Comparison of ENCODE assay signal across 8 cellular contexts in genomic region chr19:14375582-14376291, GRCh38. TPM values are rescaled to one million over a fixed set of nuclear protein-coding genes. Genes with fewer than 3 reads are reported as not detected.
DNase-seq lines count a peak whose midpoint lies in the region; ATAC-seq and TF ChIP-seq lines count a peak whose summit lies in the region.
"Had no signal": no experiment of that assay in that cellular context is flagged by ENCODE, and none has a peak within 500 bp of the region (broad histone marks: within the 10 kb centered on the region; RNA-seq: fewer than 3 reads in every experiment).

No MANE protein-coding gene starts in this region.

- H3K27ac ChIP-seq in left ventricle myocardium inferior (replicated peaks): peak overlapping the region; percentile 86
- peak overlapping the region; percentile 79 to 98 (median 94) for H3K27ac ChIP-seq in spleen

- TF ChIP-seq CTCF in HFFc6 (IDR thresholded peaks at IDR 0.05): no peak
- TF ChIP-seq CTCF in left ventricle myocardium inferior (IDR thresholded peaks at IDR 0.05; ENCODE audit: borderline replicate concordance): no peak
- TF ChIP-seq CTCF in spleen (IDR thresholded peaks at IDR 0.05 in 8 of 11, conservative IDR thresholded peaks at IDR 0.05 in 3 of 11): no peak

- H3K27ac Mint-ChIP-seq in HFFc6: peak overlapping the region; percentile 44; the same call in 1 of the 2 replicates
- peak overlapping the region; percentile 93 for H3K27ac Mint-ChIP-seq in activated CD4-positive, alpha-beta memory T cell treated with anti-CD3 and anti-CD28 coated beads, Interleukin-2, amount 10 ng/mL, durations not matched to agents 7 days and 5 days

- peaks cover 5% of the 10 kb centered on the region for H3K27me3 Mint-ChIP-seq in HFFc6 (ENCODE audit: insufficient read depth)
- no peaks in the 10 kb centered on the region for H3K27me3 Mint-ChIP-seq in activated CD4-positive, alpha-beta memory T cell treated with anti-CD3 and anti-CD28 coated beads, Interleukin-2, amount 10 ng/mL, durations not matched to agents 7 days and 5 days

- no peaks in the 10 kb centered on the region for H3K9me3 Mint-ChIP-seq in HFFc6
- no peaks in the 10 kb centered on the region for H3K9me3 Mint-ChIP-seq in activated CD4-positive, alpha-beta memory T cell treated with anti-CD3 and anti-CD28 coated beads, Interleukin-2, amount 10 ng/mL, durations not matched to agents 7 days and 5 days

- ATAC-seq in HG02884 (IDR thresholded peaks at IDR 0.05; ENCODE audit: unreplicated experiment) (no peak), HG03520 (IDR thresholded peaks at IDR 0.05; ENCODE audit: unreplicated experiment) (no peak)

- H3K4me3 ChIP-seq in left ventricle myocardium inferior (peak overlapping the region; percentile 44), spleen (peak overlapping the region in 2 of 8 donors; percentile 7 to 43)

- POLR2A ChIA-PET in activated CD4-positive, alpha-beta memory T cell treated with anti-CD3 and anti-CD28 coated beads, Interleukin-2, amount 10 ng/mL, durations not matched to agents 7 days and 5 days (lab: Charles Lee): interaction anchor here (0.9 to 15.5 kb wide), 10 partner anchors 7 to 142 kb away, joined by 3 to 218 read pairs (median 6); partner anchors contain the start of genes ADGRE5 and DNAJB1

- H3K36me3 ChIP-seq in left ventricle myocardium inferior: no peaks in the 10 kb centered on the region
- no peaks in the 10 kb centered on the region for H3K36me3 ChIP-seq in spleen

- 18 to 51% (median 31%) methylated on average over 7 to 17 of the region's 17 CpGs for WGBS in spleen, 5 donors

- H3K4me1 Mint-ChIP-seq in HFFc6 (ENCODE audit: low read depth): peaks cover 23% of the 10 kb centered on the region
- peaks cover 69% of the 10 kb centered on the region for H3K4me1 Mint-ChIP-seq in activated CD4-positive, alpha-beta memory T cell treated with anti-CD3 and anti-CD28 coated beads, Interleukin-2, amount 10 ng/mL, durations not matched to agents 7 days and 5 days

- H3K27me3 ChIP-seq in left ventricle myocardium inferior (ENCODE audit: low read depth) (no peaks in the 10 kb centered on the region), spleen (replicated peaks in 1 of 7) (peaks cover 0 to 11% (median 0%) of the 10 kb centered on the region in 7 donors)

- TF ChIP-seq POLR2A in spleen (IDR thresholded peaks at IDR 0.05): no peak

- DNase-seq in HFFc6 (peak; percentile 23), left ventricle myocardium inferior (peak; percentile 49), spleen (peak; percentile 84), NCI-H524 treated with DMSO at 0.1 percent for 48 hours (lab: John Stamatoyannopoulos, UW) (no peak)
- DNase-seq in activated CD4-positive, alpha-beta memory T cell treated with anti-CD3 and anti-CD28 coated beads, Interleukin-2, amount 10 ng/mL, durations not matched to agents 7 days and 5 days: no peak
- DNase-seq: NCI-H1436 had no signal

- H3K4me1 ChIP-seq in left ventricle myocardium inferior (peaks cover 47% of the 10 kb centered on the region), spleen (peaks cover 60 to 95% (median 86%) of the 10 kb centered on the region in 6 donors)

- intact Hi-C loops in left ventricle myocardium inferior (cut with micrococcal nuclease): no loop called here
- intact Hi-C loops in spleen (cut with DNase I; ENCODE audit: low total_unique reads): no loop called here

- H3K9me3 ChIP-seq in left ventricle myocardium inferior (replicated peaks) (no peaks in the 10 kb centered on the region), spleen (no peaks in the 10 kb centered on the region)

- H3K36me3 Mint-ChIP-seq in HFFc6 (ENCODE audit: low read depth): no peaks in the 10 kb centered on the region
- H3K36me3 Mint-ChIP-seq in activated CD4-positive, alpha-beta memory T cell treated with anti-CD3 and anti-CD28 coated beads, Interleukin-2, amount 10 ng/mL, durations not matched to agents 7 days and 5 days (ENCODE audit: low read depth): no peaks in the 10 kb centered on the region

- CTCF ChIA-PET in activated CD4-positive, alpha-beta memory T cell treated with anti-CD3 and anti-CD28 coated beads, Interleukin-2, amount 10 ng/mL, durations not matched to agents 7 days and 5 days (lab: Charles Lee): interaction anchor here (1.0 to 1.7 kb wide), 3 partner anchors 9 to 239 kb away, joined by 3 to 6 read pairs (median 4); partner anchors contain the start of gene ASF1B

- H3K4me3 Mint-ChIP-seq in HFFc6: no peak overlapping the region
- H3K4me3 Mint-ChIP-seq in activated CD4-positive, alpha-beta memory T cell treated with anti-CD3 and anti-CD28 coated beads, Interleukin-2, amount 10 ng/mL, durations not matched to agents 7 days and 5 days: peak overlapping the region; percentile 51

RNA-seq across cellular contexts. Expression of gene ADGRE5, which starts 5.5 kb away (rescaled TPM):
- total RNA-seq in HFFc6 (2021; fragmentation: NEBNext Ultra II Directional; extraction: Animal tissue kit (Norgen Biotek cat#: 25700)): 10 to 100 TPM; 79.7 to 91.9 (median 85.4) TPM
- total RNA-seq in activated CD4-positive, alpha-beta memory T cell treated with anti-CD3 and anti-CD28 coated beads, Interleukin-2, amount 10 ng/mL, durations not matched to agents 7 days and 5 days: 100 to 1,000 TPM; 293 to 299 TPM
- total RNA-seq in left ventricle myocardium inferior (32.7 TPM), spleen (100 to 1,000 TPM; 190 to 455 (median 280) TPM)
- polyA plus RNA-seq in spleen: 10 to 100 TPM; 42.8 to 87.8 (median 55.7) TPM

RNA-seq across cellular contexts. Expression of gene DDX39A, which starts 43.4 kb away (rescaled TPM):
- 10 to 100 TPM; 52.5 to 82.7 (median 78.0) TPM for total RNA-seq in HFFc6 (2021; fragmentation: NEBNext Ultra II Directional; extraction: Animal tissue kit (Norgen Biotek cat#: 25700))
- total RNA-seq in activated CD4-positive, alpha-beta memory T cell treated with anti-CD3 and anti-CD28 coated beads, Interleukin-2, amount 10 ng/mL, durations not matched to agents 7 days and 5 days: 100 to 1,000 TPM; 233 to 234 TPM
- 33.4 TPM for total RNA-seq in left ventricle myocardium inferior
- 100 to 1,000 TPM in 6 of 7 donors, 10 to 100 TPM in 1; 81.8 to 155 (median 124) TPM for total RNA-seq in spleen
- polyA plus RNA-seq in spleen: 100 to 1,000 TPM; 176 to 267 (median 248) TPM

RNA-seq across cellular contexts. Expression of gene PKN1, which starts 57.4 kb away (rescaled TPM):
- total RNA-seq in HFFc6 (2021; fragmentation: NEBNext Ultra II Directional; extraction: Animal tissue kit (Norgen Biotek cat#: 25700)): 100 to 1,000 TPM; 132 to 173 (median 149) TPM
- 100 to 1,000 TPM; 219 to 232 TPM for total RNA-seq in activated CD4-positive, alpha-beta memory T cell treated with anti-CD3 and anti-CD28 coated beads, Interleukin-2, amount 10 ng/mL, durations not matched to agents 7 days and 5 days
- total RNA-seq in left ventricle myocardium inferior: 129 TPM
- total RNA-seq in spleen: 100 to 1,000 TPM; 138 to 213 (median 175) TPM
- 100 to 1,000 TPM in 2 of 3 donors, 10 to 100 TPM in 1; 93.3 to 186 (median 113) TPM for polyA plus RNA-seq in spleen

Comparison
In these comparisons a context has a peak if more than half of its experiments do, and no peak if none do; other contexts are left out.
1. DNase-seq: peak in HFFc6 (single experiment), left ventricle myocardium inferior (single experiment) and spleen (single experiment); none in activated CD4-positive, alpha-beta memory T cell treated with anti-CD3 and anti-CD28 coated beads, Interleukin-2, amount 10 ng/mL, durations not matched to agents 7 days and 5 days (single experiment) and NCI-H524 treated with DMSO at 0.1 percent for 48 hours (single experiment).